ENCODE assay signal across 8 cellular contexts in genomic region chrX:46704767-46705386, GRCh38. TPM values are rescaled to one million over a fixed set of nuclear protein-coding genes. Genes with fewer than 3 reads are reported as not detected.
DNase-seq lines count a peak whose midpoint lies in the region; ATAC-seq lines count a peak whose summit lies in the region.

No MANE protein-coding gene starts in this region.

- no peak overlapping the region for H4K8ac ChIP-seq in trophoblast cell (ENCODE audit: low read depth, low read length)

- H3K4me1 ChIP-seq in trophoblast cell (ENCODE audit: control insufficient read depth in 1 of 2, insufficient read depth in 2 of 2, low read length in 2 of 2): peaks cover 0 to 4% of the 10 kb centered on the region in 2 experiments

- WGBS in trophoblast cell (ENCODE audit: extremely low coverage, insufficient coverage, insufficient read length): no CpG with 5 or more reads among the region's 3 CpGs

- H3K23ac ChIP-seq in trophoblast cell (ENCODE audit: low read length): no peak overlapping the region

- no peak overlapping the region for H2AK5ac ChIP-seq in trophoblast cell (ENCODE audit: low read length)

- H3K79me1 ChIP-seq in trophoblast cell (ENCODE audit: low read length): no peaks in the 10 kb centered on the region

- no peak overlapping the region for H4K12ac ChIP-seq in trophoblast cell (ENCODE audit: low read depth, low read length)

- H3K9me3 ChIP-seq in trophoblast cell (ENCODE audit: insufficient read depth, low read depth, low read length): no peaks in the 10 kb centered on the region

- no peak overlapping the region for H3K27ac ChIP-seq in trophoblast cell (ENCODE audit: low read depth, low read length)

- no peak overlapping the region for H3K4ac ChIP-seq in trophoblast cell (ENCODE audit: low read depth, low read length)

- no peak overlapping the region for H2BK5ac ChIP-seq in trophoblast cell (ENCODE audit: low read depth, low read length, poor library complexity)

- DNase-seq in GDM1 (lab: John Stamatoyannopoulos, UW): peak; percentile 44
- peak; percentile 35 for DNase-seq in amniotic epithelial cell (ENCODE audit: low read depth)
- no peak for DNase-seq in COLO668 (lab: John Stamatoyannopoulos, UW; ENCODE audit: unreplicated experiment)
- DNase-seq in trophoblast cell: no peak
- DNase-seq in NCI-H2227 treated with DMSO at 0.1 percent for 48 hours (lab: John Stamatoyannopoulos, UW): no peak
- no peak for DNase-seq in SHP77 (lab: John Stamatoyannopoulos, UW)

- no peak overlapping the region for H3K9ac ChIP-seq in trophoblast cell (ENCODE audit: low read length)

- H3K4me2 ChIP-seq in trophoblast cell (ENCODE audit: low read length): no peak overlapping the region

- H3K18ac ChIP-seq in trophoblast cell (ENCODE audit: low read length): no peak overlapping the region

- H3K14ac ChIP-seq in trophoblast cell (ENCODE audit: low read length): no peak overlapping the region

- no peak overlapping the region for H2AFZ ChIP-seq in trophoblast cell (ENCODE audit: insufficient read depth, low read length, poor library complexity)

- no peak overlapping the region for H2BK120ac ChIP-seq in trophoblast cell (ENCODE audit: insufficient read depth, low read length, poor library complexity)

- peak; percentile 83 for ATAC-seq in GM21423 (IDR thresholded peaks at IDR 0.05; ENCODE audit: unreplicated experiment)
- peak; percentile 89 for ATAC-seq in HG03571 (IDR thresholded peaks at IDR 0.05; ENCODE audit: unreplicated experiment)

- no peak overlapping the region for H4K91ac ChIP-seq in trophoblast cell (ENCODE audit: low read depth, low read length)

- no peak overlapping the region for H3K4me3 ChIP-seq in trophoblast cell (ENCODE audit: low read depth, low read length)

- no peak overlapping the region for H2BK12ac ChIP-seq in trophoblast cell (ENCODE audit: low read length)

- H3K27me3 ChIP-seq in trophoblast cell (ENCODE audit: insufficient read depth, low read length): no peaks in the 10 kb centered on the region

- H3K79me2 ChIP-seq in trophoblast cell (ENCODE audit: control insufficient read depth, insufficient read depth, low read length, poor library complexity): no peaks in the 10 kb centered on the region

- H3K36me3 ChIP-seq in trophoblast cell (ENCODE audit: control insufficient read depth in 1 of 2, insufficient read depth in 2 of 2, low read length in 2 of 2): no peaks in the 10 kb centered on the region

RNA-seq across cellular contexts. Expression of gene SLC9A7, which starts 54.0 kb away (rescaled TPM):
- 5.2 and 5.3 TPM in 2 replicates for polyA plus RNA-seq in trophoblast cell (2013)

Comparison
In these comparisons a context has a peak if more than half of its experiments do, and no peak if none do; other contexts are left out.
1. DNase-seq: peak in GDM1 (single experiment) and amniotic epithelial cell (single experiment); none in COLO668 (single experiment), trophoblast cell (0 of 2), NCI-H2227 treated with DMSO at 0.1 percent for 48 hours (single experiment) and SHP77 (0 of 2).